Comparison of ENCODE assay signal across 8 cellular contexts in the genomic region with DNA sequence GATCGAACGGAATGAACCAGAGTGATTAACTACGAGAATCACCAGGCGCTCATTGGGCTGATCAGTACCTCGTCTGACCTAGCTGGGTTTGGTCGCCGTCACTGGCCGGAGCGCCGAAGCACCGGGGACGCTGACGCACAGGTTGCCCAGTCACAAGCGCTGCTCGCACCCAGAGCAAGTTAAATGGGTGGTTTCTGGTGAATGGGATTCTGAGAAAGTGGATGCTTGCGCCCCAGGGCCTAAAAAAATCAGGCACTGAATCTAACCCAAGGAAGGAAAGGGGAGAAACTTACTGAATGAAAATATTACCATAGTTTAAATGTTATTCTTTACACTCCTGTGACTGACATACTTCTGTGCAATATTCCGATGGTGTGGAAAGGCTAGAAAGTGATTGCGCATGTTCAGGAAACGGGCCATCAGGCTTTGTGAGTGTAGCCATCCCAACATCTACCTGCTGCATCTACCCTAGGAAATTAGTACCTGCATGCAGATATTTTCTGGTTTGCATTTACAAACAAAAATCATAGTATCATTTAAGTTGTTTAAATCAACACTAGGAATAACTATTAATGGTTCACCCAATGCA. TPM values are rescaled to one million over a fixed set of nuclear protein-coding genes. Genes with fewer than 3 reads are reported as not detected.
DNase-seq lines count a peak whose midpoint lies in the region; ATAC-seq and TF ChIP-seq lines count a peak whose summit lies in the region.

No MANE protein-coding gene starts in this region.

- no peaks in the 10 kb centered on the region for H3K9me3 ChIP-seq in left ventricle myocardium inferior (replicated peaks)

- CTCF ChIA-PET in activated B cell treated with CpG ODN at 0.5 μM for 24 hours (lab: Charles Lee) = no interaction called here

- H3K36me3 Mint-ChIP-seq in activated B cell treated with CpG ODN at 0.5 μM for 24 hours (ENCODE audit: low read depth) = no peaks in the 10 kb centered on the region

- H3K4me1 ChIP-seq in left ventricle myocardium inferior = peaks cover 12% of the 10 kb centered on the region

- TF ChIP-seq CTCF in activated B cell treated with CpG ODN at 0.5 μM for 24 hours (IDR thresholded peaks at IDR 0.05) = no peak
- TF ChIP-seq CTCF in left ventricle myocardium inferior (IDR thresholded peaks at IDR 0.05; ENCODE audit: borderline replicate concordance) = no peak
- no peak for TF ChIP-seq CTCF in retinal pigment epithelial cell (conservative IDR thresholded peaks at IDR 0.05; ENCODE audit: low read depth, low read length)

- H3K4me1 Mint-ChIP-seq in activated B cell treated with CpG ODN at 0.5 μM for 24 hours = peaks cover 13% of the 10 kb centered on the region

- H3K27me3 Mint-ChIP-seq in activated B cell treated with CpG ODN at 0.5 μM for 24 hours = peaks cover 8% of the 10 kb centered on the region

- H3K9me3 Mint-ChIP-seq in activated B cell treated with CpG ODN at 0.5 μM for 24 hours = no peaks in the 10 kb centered on the region

- H3K4me3 ChIP-seq in left ventricle myocardium inferior = peak overlapping the region; percentile 79
- H3K4me3 ChIP-seq in retinal pigment epithelial cell (ENCODE audit: low read length) = peak overlapping the region; percentile 63

- POLR2A ChIA-PET in activated B cell treated with CpG ODN at 0.5 μM for 24 hours (lab: Charles Lee) = no interaction called here

- H3K27me3 ChIP-seq in left ventricle myocardium inferior (ENCODE audit: low read depth) = peaks cover 8% of the 10 kb centered on the region

- ATAC-seq in HG02943 (IDR thresholded peaks at IDR 0.05; ENCODE audit: low read depth, unreplicated experiment) = peak; percentile 34
- no peak for ATAC-seq in activated B cell treated with CpG ODN at 0.5 μM for 24 hours (ENCODE audit: low read depth)

- no peak overlapping the region for H3K27ac Mint-ChIP-seq in activated B cell treated with CpG ODN at 0.5 μM for 24 hours

- H3K36me3 ChIP-seq in left ventricle myocardium inferior = no peaks in the 10 kb centered on the region

- DNase-seq in DMS53 (lab: John Stamatoyannopoulos, UW) = peak; percentile 57
- no peak for DNase-seq in DMS53 treated with DMSO at 0.1 percent for 48 hours (lab: John Stamatoyannopoulos, UW; ENCODE audit: unreplicated experiment)
- no peak for DNase-seq in activated B cell treated with CpG ODN at 0.5 μM for 24 hours
- DNase-seq in left ventricle myocardium inferior = no peak
- no peak for DNase-seq in retinal pigment epithelial cell (ENCODE audit: low read depth)
- no peak for DNase-seq in epidermal melanocyte (ENCODE audit: insufficient read length, low spot score)
- no peak for DNase-seq in NCI-H2029 (lab: John Stamatoyannopoulos, UW)

- intact Hi-C loops in activated B cell treated with CpG ODN at 0.5 μM for 24 hours (cut with micrococcal nuclease) (no loop called here), left ventricle myocardium inferior (cut with micrococcal nuclease) (no loop called here)

- H3K4me3 Mint-ChIP-seq in activated B cell treated with CpG ODN at 0.5 μM for 24 hours = peak overlapping the region; percentile 72

- no peak overlapping the region for H3K27ac ChIP-seq in left ventricle myocardium inferior (replicated peaks)

RNA-seq across cellular contexts. Expression of gene ABCG2, which starts 0.8 kb away (rescaled TPM):
- total RNA-seq in activated B cell treated with CpG ODN at 0.5 μM for 24 hours (0.13 and 0.20 TPM in 2 replicates), left ventricle myocardium inferior (1.6 TPM)
